In genomic region chr9:131885144-131885609, GRCh38 we compare ENCODE assay signal across 17 cellular contexts.
DNase-seq lines count a peak whose midpoint lies in the region; ATAC-seq and TF ChIP-seq lines count a peak whose summit lies in the region.
"Had no signal": no experiment of that assay in that cellular context is flagged by ENCODE, and none has a peak within 500 bp of the region (broad histone marks: within the 10 kb centered on the region; RNA-seq: fewer than 3 reads in every experiment).

No MANE protein-coding gene starts in this region.

- H3K9me3 ChIP-seq in BLaER1 (no peaks in the 10 kb centered on the region), gastrocnemius medialis (no peaks in the 10 kb centered on the region)
- H3K9me3 ChIP-seq: right lobe of liver had no signal

- H4K20me1 ChIP-seq in BLaER1, result no peaks in the 10 kb centered on the region

- intact Hi-C loops in left cardiac atrium (cut with DNase I), result no loop called here
- intact Hi-C loops in gastrocnemius medialis (cut with DNase I; ENCODE audit: low total_unique reads), result no loop called here

- TF ChIP-seq POLR2A in gastrocnemius medialis (IDR thresholded peaks at IDR 0.05), result no peak

- H3K4me2 ChIP-seq in BLaER1, result peak overlapping the region; percentile 57

- in situ Hi-C loops in gastrocnemius medialis (cut with MboI; ENCODE audit: low sequenced_read_pairs in 4 of 4), result no loop called here

- H3K27ac ChIP-seq in BLaER1 (no peak overlapping the region), gastrocnemius medialis (no peak overlapping the region)
- H3K27ac ChIP-seq: HL-60, right lobe of liver had no signal

- peaks cover 11% of the 10 kb centered on the region; the same call in 1 of the 2 replicates for H3K36me3 ChIP-seq in BLaER1
- no peaks in the 10 kb centered on the region for H3K36me3 ChIP-seq in gastrocnemius medialis
- H3K36me3 ChIP-seq: right lobe of liver had no signal

- DNase-seq in NCI-H1092 (lab: John Stamatoyannopoulos, UW) (peak; percentile 97), NCI-H69 (lab: John Stamatoyannopoulos, UW) (peak; percentile 99), left cardiac atrium (peak; percentile 40), ureter (ENCODE audit: low spot score) (no peak), gastrocnemius medialis (no peak), omental fat pad (ENCODE audit: low spot score) (no peak)
- DNase-seq in activated CD4-positive, alpha-beta T cell treated with anti-CD3 and anti-CD28 coated beads for 1 hour, result no peak
- DNase-seq: activated CD8-positive, alpha-beta memory T cell treated with anti-CD3 and anti-CD28 coated beads for 24 hours; activated naive CD4-positive, alpha-beta T cell treated with anti-CD3 and anti-CD28 coated beads, Interleukin-2, amount 10 ng/mL, durations not matched to agents 7 days and 5 days; Karpas-422; NCI-H774; SIG-M5; stimulated activated CD4-positive, alpha-beta T cell treated with anti-CD3 and anti-CD28 coated beads, Interleukin-4, amount 100 ng/mL, for 4 hours had no signal

- TF ChIP-seq CTCF in gastrocnemius medialis (IDR thresholded peaks at IDR 0.05 in 4 of 5, conservative IDR thresholded peaks at IDR 0.05 in 1 of 5), result no peak
- TF ChIP-seq CTCF in omental fat pad (IDR thresholded peaks at IDR 0.05), result no peak

- H3K4me3 ChIP-seq in BLaER1 (no peak overlapping the region), gastrocnemius medialis (no peak overlapping the region)
- H3K4me3 ChIP-seq: right lobe of liver had no signal

- H3K4me1 ChIP-seq in BLaER1 (peaks cover 79% of the 10 kb centered on the region), gastrocnemius medialis (peaks cover 7 to 10% of the 10 kb centered on the region in 2 donors)
- H3K4me1 ChIP-seq: right lobe of liver had no signal

- no peaks in the 10 kb centered on the region for H3K27me3 ChIP-seq in BLaER1
- no peaks in the 10 kb centered on the region for H3K27me3 ChIP-seq in gastrocnemius medialis
- H3K27me3 ChIP-seq: right lobe of liver had no signal

- H3K9ac ChIP-seq in BLaER1, result no peak overlapping the region

- ATAC-seq in left cardiac atrium, result peak in 1 of 2 donors; percentile 20
- no peak for ATAC-seq in gastrocnemius medialis
- no peak for ATAC-seq in omental fat pad (ENCODE audit: low FRiP score)
- ATAC-seq: right lobe of liver; stimulated activated memory B cell treated with anti-CD40 and anti-IgM and Interleukin-4, amounts not matched to agents 10 μg/mL and 1 μg/mL and 100 μg/mL, for 72 hours had no signal

Comparison
In these comparisons a context has a peak if more than half of its experiments do, and no peak if none do; other contexts are left out.
1. DNase-seq: peak in NCI-H1092 (single experiment), NCI-H69 (single experiment) and left cardiac atrium (single experiment); none in ureter (single experiment), gastrocnemius medialis (0 of 2), omental fat pad (single experiment) and activated CD4-positive, alpha-beta T cell treated with anti-CD3 and anti-CD28 coated beads for 1 hour (single experiment).